8 cellular contexts compared by ENCODE assay signal in genomic region chr5:172370648-172371248, GRCh38.
DNase-seq lines count a peak whose midpoint lies in the region; ATAC-seq and TF ChIP-seq lines count a peak whose summit lies in the region.

No MANE protein-coding gene starts in this region.

- no peaks in the 10 kb centered on the region for H3K4me1 ChIP-seq in parathyroid adenoma

- peaks cover 19% of the 10 kb centered on the region for H3K27me3 Mint-ChIP-seq in dendritic cell treated with granulocyte-macrophage colony-stimulating factor and Interleukin-4, amounts not matched to agents 40 ng/mL and 50 ng/mL, for 4 days

- H3K4me3 Mint-ChIP-seq in dendritic cell treated with granulocyte-macrophage colony-stimulating factor and Interleukin-4, amounts not matched to agents 40 ng/mL and 50 ng/mL, for 4 days: no peak overlapping the region

- H3K36me3 ChIP-seq in parathyroid adenoma (ENCODE audit: control insufficient read depth, insufficient read depth, low read length): no peaks in the 10 kb centered on the region

- DNase-seq in activated naive CD4-positive, alpha-beta T cell treated with Interleukin-2 at 50 U/mL for 16 hours: peak; percentile 6
- DNase-seq in activated naive CD4-positive, alpha-beta T cell (lab: John Stamatoyannopoulos, UW): no peak
- DNase-seq in NCI-H226: peak; percentile 14

- H2AFZ ChIP-seq in parathyroid adenoma: no peak overlapping the region

- no peak overlapping the region for H3K9ac ChIP-seq in parathyroid adenoma

- no peak overlapping the region for H3K4me2 ChIP-seq in parathyroid adenoma (ENCODE audit: low read length)

- H3K9me3 ChIP-seq in parathyroid adenoma (ENCODE audit: control insufficient read depth, low read length): peaks cover 4% of the 10 kb centered on the region

- H3K4me3 ChIP-seq in parathyroid adenoma (ENCODE audit: low read depth, low read length): no peak overlapping the region

- no peaks in the 10 kb centered on the region for H3K27me3 ChIP-seq in parathyroid adenoma (ENCODE audit: control insufficient read depth, insufficient read depth, low read length)

- peak overlapping the region; percentile 7 for H3K27ac Mint-ChIP-seq in dendritic cell treated with granulocyte-macrophage colony-stimulating factor and Interleukin-4, amounts not matched to agents 40 ng/mL and 50 ng/mL, for 4 days

- peaks cover 14% of the 10 kb centered on the region for H3K4me1 Mint-ChIP-seq in dendritic cell treated with granulocyte-macrophage colony-stimulating factor and Interleukin-4, amounts not matched to agents 40 ng/mL and 50 ng/mL, for 4 days (ENCODE audit: low read depth)

- intact Hi-C loops in dendritic cell treated with granulocyte-macrophage colony-stimulating factor and Interleukin-4, amounts not matched to agents 40 ng/mL and 50 ng/mL, for 4 days (cut with micrococcal nuclease): no loop called here

- H3K36me3 Mint-ChIP-seq in dendritic cell treated with granulocyte-macrophage colony-stimulating factor and Interleukin-4, amounts not matched to agents 40 ng/mL and 50 ng/mL, for 4 days (ENCODE audit: low read depth): no peaks in the 10 kb centered on the region

- H3K27ac ChIP-seq in parathyroid adenoma: no peak overlapping the region

- H3K9me3 Mint-ChIP-seq in dendritic cell treated with granulocyte-macrophage colony-stimulating factor and Interleukin-4, amounts not matched to agents 40 ng/mL and 50 ng/mL, for 4 days: peaks cover 18% of the 10 kb centered on the region

- no peaks in the 10 kb centered on the region for H3K79me2 ChIP-seq in parathyroid adenoma

- ATAC-seq in GM19324 (IDR thresholded peaks at IDR 0.05; ENCODE audit: low FRiP score, unreplicated experiment): no peak
- ATAC-seq in GM21786 (IDR thresholded peaks at IDR 0.05; ENCODE audit: unreplicated experiment): no peak
- no peak for ATAC-seq in GM18861 (IDR thresholded peaks at IDR 0.05; ENCODE audit: unreplicated experiment)

- peak; percentile 33 for TF ChIP-seq CTCF in parathyroid adenoma (IDR thresholded peaks at IDR 0.05)

Comparison
In these comparisons a context has a peak if more than half of its experiments do, and no peak if none do; other contexts are left out.
1. DNase-seq: peak in activated naive CD4-positive, alpha-beta T cell treated with Interleukin-2 at 50 U/mL for 16 hours (single experiment) and NCI-H226 (single experiment); none in activated naive CD4-positive, alpha-beta T cell (0 of 4).